In genomic region chr7:104825099-104825498, GRCh38 we compare ENCODE assay signal across 22 cellular contexts.
"Had no signal": no experiment of that assay in that cellular context is flagged by ENCODE, and none has a peak within 500 bp of the region (broad histone marks: within the 10 kb centered on the region; RNA-seq: fewer than 3 reads in every experiment).

No MANE protein-coding gene starts in this region.

- ATAC-seq: mucosa of descending colon, right cardiac atrium had no signal

- H3K36me3 Mint-ChIP-seq: activated CD4-positive, alpha-beta memory T cell treated with anti-CD3 and anti-CD28 coated beads for 36 hours; activated naive CD4-positive, alpha-beta T cell treated with anti-CD3 and anti-CD28 coated beads, Interleukin-2, amount 10 ng/mL, durations not matched to agents 7 days and 5 days had no signal

- H3K27ac Mint-ChIP-seq: activated CD4-positive, alpha-beta memory T cell treated with anti-CD3 and anti-CD28 coated beads for 36 hours; activated naive CD4-positive, alpha-beta T cell treated with anti-CD3 and anti-CD28 coated beads, Interleukin-2, amount 10 ng/mL, durations not matched to agents 7 days and 5 days; activated T-cell treated with anti-CD3 and anti-CD28 coated beads, Interleukin-2, amount 50 U/mL, for 72 hours; dendritic cell treated with granulocyte-macrophage colony-stimulating factor and Interleukin-4, amounts not matched to agents 40 ng/mL and 50 ng/mL, for 4 days; nephron; T-helper 1 cell treated with Interleukin-12 subunit alpha and Interleukin-12 subunit beta and Interleukin-4 antibody, amounts not matched to agents 30 μg/mL and 1 μg/mL, for 36 hours had no signal

- H3K9me3 Mint-ChIP-seq: activated CD4-positive, alpha-beta memory T cell treated with anti-CD3 and anti-CD28 coated beads for 36 hours; activated naive CD4-positive, alpha-beta T cell treated with anti-CD3 and anti-CD28 coated beads, Interleukin-2, amount 10 ng/mL, durations not matched to agents 7 days and 5 days; activated T-cell treated with anti-CD3 and anti-CD28 coated beads, Interleukin-2, amount 50 U/mL, for 72 hours; central memory CD8-positive, alpha-beta T cell; dendritic cell treated with granulocyte-macrophage colony-stimulating factor and Interleukin-4, amounts not matched to agents 40 ng/mL and 50 ng/mL, for 4 days; nephron; T-helper 1 cell treated with Interleukin-12 subunit alpha and Interleukin-12 subunit beta and Interleukin-4 antibody, amounts not matched to agents 30 μg/mL and 1 μg/mL, for 36 hours had no signal

- DNase-seq: activated CD4-positive, alpha-beta memory T cell treated with anti-CD3 and anti-CD28 coated beads for 36 hours; activated CD4-positive, alpha-beta T cell treated with anti-CD3 and anti-CD28 coated beads for 48 hours; activated effector memory CD4-positive, alpha-beta T cell treated with Interleukin-2 at 50 U/mL for 16 hours; activated naive CD4-positive, alpha-beta T cell treated with anti-CD3 and anti-CD28 coated beads, Interleukin-2, amount 10 ng/mL, durations not matched to agents 7 days and 5 days; activated T-cell treated with anti-CD3 and anti-CD28 coated beads for 4 hours; activated T-cell treated with anti-CD3 and anti-CD28 coated beads, Interleukin-2, amount 50 U/mL, for 72 hours; foreskin melanocyte; left ventricle myocardium inferior; mucosa of descending colon; posterior cingulate gyrus; right cardiac atrium; stimulated activated CD4-positive, alpha-beta T cell treated with anti-CD3 and anti-CD28 coated beads, Interleukin-15, amount 100 ng/mL, for 24 hours; stimulated activated CD4-positive, alpha-beta T cell treated with anti-CD3 and anti-CD28 coated beads, Interleukin-2, amount 100 ng/mL, for 24 hours; stimulated activated naive CD4-positive, alpha-beta T cell treated with Interleukin-2 at 50 U/mL for 16 hours; T-helper 9 cell; trophoblast cell; uterus had no signal

- FAIRE-seq: islet of Langerhans had no signal

- H3K4me3 Mint-ChIP-seq: activated CD4-positive, alpha-beta memory T cell treated with anti-CD3 and anti-CD28 coated beads for 36 hours; activated naive CD4-positive, alpha-beta T cell treated with anti-CD3 and anti-CD28 coated beads, Interleukin-2, amount 10 ng/mL, durations not matched to agents 7 days and 5 days; activated T-cell treated with anti-CD3 and anti-CD28 coated beads, Interleukin-2, amount 50 U/mL, for 72 hours; central memory CD8-positive, alpha-beta T cell; dendritic cell treated with granulocyte-macrophage colony-stimulating factor and Interleukin-4, amounts not matched to agents 40 ng/mL and 50 ng/mL, for 4 days; nephron; T-helper 1 cell treated with Interleukin-12 subunit alpha and Interleukin-12 subunit beta and Interleukin-4 antibody, amounts not matched to agents 30 μg/mL and 1 μg/mL, for 36 hours had no signal

- H3K27me3 Mint-ChIP-seq: activated CD4-positive, alpha-beta memory T cell treated with anti-CD3 and anti-CD28 coated beads for 36 hours; central memory CD8-positive, alpha-beta T cell; dendritic cell treated with granulocyte-macrophage colony-stimulating factor and Interleukin-4, amounts not matched to agents 40 ng/mL and 50 ng/mL, for 4 days had no signal

- H3K4me1 Mint-ChIP-seq: activated naive CD4-positive, alpha-beta T cell treated with anti-CD3 and anti-CD28 coated beads, Interleukin-2, amount 10 ng/mL, durations not matched to agents 7 days and 5 days; central memory CD8-positive, alpha-beta T cell had no signal
